Comparison of ENCODE assay signal across 8 cellular contexts in the genomic region with DNA sequence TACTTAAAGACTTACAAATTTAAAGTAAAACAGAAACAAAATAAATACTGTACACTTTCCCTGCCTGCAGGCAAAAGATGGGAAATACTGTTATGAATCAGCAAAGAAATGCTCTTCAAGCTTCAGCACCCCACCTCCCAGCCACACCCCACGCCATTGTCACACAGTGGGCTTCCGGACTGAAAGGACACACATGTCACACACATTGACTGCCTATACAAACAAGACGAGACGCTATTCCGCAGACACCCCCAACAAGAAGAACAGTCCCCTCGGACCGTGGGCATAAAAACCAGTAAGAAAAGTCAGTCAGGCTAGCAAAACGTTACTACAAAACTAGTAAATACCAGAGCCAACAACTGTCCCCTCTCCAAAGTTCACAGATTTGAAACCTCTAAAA. TPM values are rescaled to one million over a fixed set of nuclear protein-coding genes. Genes with fewer than 3 reads are reported as not detected.
DNase-seq lines count a peak whose midpoint lies in the region; ATAC-seq, FAIRE-seq and TF ChIP-seq lines count a peak whose summit lies in the region.

No MANE protein-coding gene starts in this region.

- no peak for TF ChIP-seq POLR2A in GM12892 (IDR thresholded peaks at IDR 0.05; ENCODE audit: low read depth, low read length)

- H3K27me3 Mint-ChIP-seq in activated naive CD8-positive, alpha-beta T cell treated with anti-CD3 and anti-CD28 coated beads, Interleukin-2, amount 10 ng/mL, durations not matched to agents 7 days and 5 days: peaks cover 7% of the 10 kb centered on the region

- H3K4me3 Mint-ChIP-seq in activated naive CD8-positive, alpha-beta T cell treated with anti-CD3 and anti-CD28 coated beads, Interleukin-2, amount 10 ng/mL, durations not matched to agents 7 days and 5 days: peak overlapping the region; percentile 48

- peaks cover 2% of the 10 kb centered on the region for H3K36me3 Mint-ChIP-seq in activated naive CD8-positive, alpha-beta T cell treated with anti-CD3 and anti-CD28 coated beads, Interleukin-2, amount 10 ng/mL, durations not matched to agents 7 days and 5 days

- DNase-seq in GM12892 (ENCODE audit: insufficient read length) (peak; percentile 39), urothelium cell line (ENCODE audit: low spot score) (no peak), AML-193 (lab: John Stamatoyannopoulos, UW) (no peak), NCI-H2196 treated with DMSO at 0.1 percent for 48 hours (lab: John Stamatoyannopoulos, UW; ENCODE audit: unreplicated experiment) (no peak)
- DNase-seq in activated naive CD8-positive, alpha-beta T cell treated with anti-CD3 and anti-CD28 coated beads, Interleukin-2, amount 10 ng/mL, durations not matched to agents 7 days and 5 days: no peak
- DNase-seq in effector CD4-positive, alpha-beta T cell: no peak

- H3K4me1 Mint-ChIP-seq in activated naive CD8-positive, alpha-beta T cell treated with anti-CD3 and anti-CD28 coated beads, Interleukin-2, amount 10 ng/mL, durations not matched to agents 7 days and 5 days: peaks cover 20% of the 10 kb centered on the region

- FAIRE-seq in GM12892 (lab: Jason Lieb, UNC) (peak; percentile 97), urothelium cell line (lab: Jason Lieb, UNC) (no peak)

- peak overlapping the region; percentile 14 for H3K27ac Mint-ChIP-seq in activated naive CD8-positive, alpha-beta T cell treated with anti-CD3 and anti-CD28 coated beads, Interleukin-2, amount 10 ng/mL, durations not matched to agents 7 days and 5 days

- no peaks in the 10 kb centered on the region for H3K9me3 Mint-ChIP-seq in activated naive CD8-positive, alpha-beta T cell treated with anti-CD3 and anti-CD28 coated beads, Interleukin-2, amount 10 ng/mL, durations not matched to agents 7 days and 5 days

- POLR2A ChIA-PET in activated naive CD8-positive, alpha-beta T cell treated with anti-CD3 and anti-CD28 coated beads, Interleukin-2, amount 10 ng/mL, durations not matched to agents 7 days and 5 days (lab: Charles Lee): no interaction called here

- ATAC-seq in GM21360 (IDR thresholded peaks at IDR 0.05; ENCODE audit: unreplicated experiment) (peak; percentile 90), HG03457 (IDR thresholded peaks at IDR 0.05; ENCODE audit: unreplicated experiment) (peak; percentile 70)
- ATAC-seq in activated naive CD8-positive, alpha-beta T cell treated with anti-CD3 and anti-CD28 coated beads, Interleukin-2, amount 10 ng/mL, durations not matched to agents 7 days and 5 days (ENCODE audit: low read depth): peak; percentile 74

RNA-seq across cellular contexts. Expression of a gene that starts 22.2 kb away (rescaled TPM):
- polyA plus RNA-seq in GM12892 (2012; ENCODE audit: missing spikeins): 12.1 TPM
- 100 to 1,000 TPM; 125 to 126 TPM for total RNA-seq in activated naive CD8-positive, alpha-beta T cell treated with anti-CD3 and anti-CD28 coated beads, Interleukin-2, amount 10 ng/mL, durations not matched to agents 7 days and 5 days
